20 cellular contexts compared by ENCODE assay signal in the genomic region with DNA sequence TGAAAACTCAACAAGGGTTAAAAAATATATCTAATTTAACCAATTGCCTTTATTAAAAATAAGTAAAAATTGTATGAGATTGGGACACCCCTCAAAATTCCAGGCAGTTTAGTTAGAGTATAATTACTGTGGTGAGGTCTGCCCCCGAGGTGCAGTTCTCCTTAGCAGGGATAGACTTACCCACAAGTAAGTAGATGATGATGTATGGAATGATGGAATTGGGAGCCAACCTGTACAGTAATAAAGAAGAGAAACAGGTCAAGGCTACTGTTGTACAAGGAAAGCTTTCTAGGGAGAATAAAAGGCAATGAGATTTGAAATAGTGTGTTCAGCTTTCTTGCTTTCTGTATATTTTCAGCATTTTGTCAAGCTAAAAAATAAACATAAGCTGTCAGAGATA. TPM values are rescaled to one million over a fixed set of nuclear protein-coding genes. Genes with fewer than 3 reads are reported as not detected.
DNase-seq lines count a peak whose midpoint lies in the region; ATAC-seq, FAIRE-seq and TF ChIP-seq lines count a peak whose summit lies in the region.
"Had no signal": no experiment of that assay in that cellular context is flagged by ENCODE, and none has a peak within 500 bp of the region (broad histone marks: within the 10 kb centered on the region; RNA-seq: fewer than 3 reads in every experiment).

No MANE protein-coding gene starts in this region.

- H3K27me3 ChIP-seq in breast epithelium = no peaks in the 10 kb centered on the region
- no peaks in the 10 kb centered on the region for H3K27me3 ChIP-seq in keratinocyte (ENCODE audit: control insufficient read depth, extremely low read depth, insufficient read depth, low read length)

- H3K9me3 ChIP-seq in breast epithelium (no peaks in the 10 kb centered on the region), keratinocyte (ENCODE audit: control insufficient read depth, low read depth, low read length) (no peaks in the 10 kb centered on the region)

- BruUV-seq in MCF 10A (replicated peaks; lab: Mats Ljungman, UMichigan) = no TSS peak

- TF ChIP-seq CTCF in MCF 10A (IDR thresholded peaks at IDR 0.05; ENCODE audit: unreplicated experiment) (no peak), breast epithelium (IDR thresholded peaks at IDR 0.05) (no peak), WTC11 (IDR thresholded peaks at IDR 0.05) (no peak), keratinocyte (optimal IDR thresholded peaks at IDR 0.05 in 1 of 3, IDR thresholded peaks at IDR 0.05 in 1 of 3, conservative IDR thresholded peaks at IDR 0.05 in 1 of 3; ENCODE audit: extremely low read depth in 1 of 3, insufficient read depth in 2 of 3, low read length in 3 of 3) (no peak), type B pancreatic cell (conservative IDR thresholded peaks at IDR 0.05) (no peak)

- H4K20me1 ChIP-seq in keratinocyte (ENCODE audit: control insufficient read depth, extremely low read depth, insufficient read depth, low read length) = no peaks in the 10 kb centered on the region

- ATAC-seq in WTC11 (no peak), HG03521 (IDR thresholded peaks at IDR 0.05; ENCODE audit: unreplicated experiment) (no peak)

- TF ChIP-seq POLR2A in breast epithelium (IDR thresholded peaks at IDR 0.05) = no peak

- no peak overlapping the region for H2AFZ ChIP-seq in keratinocyte (ENCODE audit: control insufficient read depth, low read length)

- POLR2A ChIA-PET in MCF 10A (lab: Yijun Ruan, JAX) = interaction anchor here (0.6 to 5.8 kb wide), 5 partner anchors 10 to 310 kb away, joined by 3 to 115 read pairs (median 13); partner anchors contain the start of gene DNAH3
- POLR2A ChIA-PET in WTC11 (lab: Charles Lee) = no interaction called here

- no peak overlapping the region for H3K4me3 ChIP-seq in breast epithelium
- H3K4me3 ChIP-seq in keratinocyte (ENCODE audit: control insufficient read depth in 2 of 3, extremely low read depth in 1 of 3, insufficient read depth in 2 of 3, low read depth in 1 of 3, low read length in 3 of 3) = peak overlapping the region in 2 of 3 experiments; percentile 89 to 96

- H3K36me3 ChIP-seq in breast epithelium = no peaks in the 10 kb centered on the region
- H3K36me3 ChIP-seq in keratinocyte (ENCODE audit: control insufficient read depth in 2 of 2, extremely low read depth in 1 of 2, insufficient read depth in 2 of 2, low read length in 2 of 2) = peaks cover 4 to 24% of the 10 kb centered on the region in 2 experiments

- H3K9me3 Mint-ChIP-seq in MCF 10A (ENCODE audit: unreplicated experiment) (no peaks in the 10 kb centered on the region), WTC11 (no peaks in the 10 kb centered on the region), type B pancreatic cell (no peaks in the 10 kb centered on the region)
- no peaks in the 10 kb centered on the region for H3K9me3 Mint-ChIP-seq in T-helper 2 cell treated with Interferon-gamma antibody and Interleukin-4, amounts not matched to agents 5 μg/mL and 100 μg/mL, for 36 hours
- H3K9me3 Mint-ChIP-seq: activated B cell treated with CpG ODN at 0.5 μM for 24 hours had no signal

- no peak for DNase-seq in MCF 10A (ENCODE audit: unreplicated experiment)
- no peak for DNase-seq in breast epithelium (ENCODE audit: low spot score in 2 of 2)
- no peak for DNase-seq in WTC11 (ENCODE audit: low spot score)
- no peak for DNase-seq in keratinocyte (ENCODE audit: low read depth, low spot score)
- no peak for DNase-seq in type B pancreatic cell (ENCODE audit: extremely low spot score, unreplicated experiment)
- no peak for DNase-seq in T-helper 2 cell treated with Interferon-gamma antibody and Interleukin-4, amounts not matched to agents 5 μg/mL and 100 μg/mL, for 36 hours (ENCODE audit: low spot score)
- no peak for DNase-seq in HK-2 (ENCODE audit: unreplicated experiment)
- DNase-seq: 8988T; cerebellar nuclear complex; effector memory CD4-positive, alpha-beta T cell; hippocampal formation; kidney glomerular epithelial cell; NCI-H1105; occipital lobe; stimulated activated CD4-positive, alpha-beta T cell treated with anti-CD3 and anti-CD28 coated beads, Interleukin-2, amount 100 ng/mL, for 48 hours had no signal

- peak overlapping the region; percentile 98 for H3K4me2 ChIP-seq in keratinocyte (ENCODE audit: control insufficient read depth, extremely low read depth, insufficient read depth, low read depth, low read length)

- H3K4me1 Mint-ChIP-seq in MCF 10A (ENCODE audit: insufficient read depth, unreplicated experiment) (peaks cover 15% of the 10 kb centered on the region), WTC11 (peaks cover 25% of the 10 kb centered on the region), type B pancreatic cell (ENCODE audit: unreplicated experiment) (peaks cover 14% of the 10 kb centered on the region)
- H3K4me1 Mint-ChIP-seq in T-helper 2 cell treated with Interferon-gamma antibody and Interleukin-4, amounts not matched to agents 5 μg/mL and 100 μg/mL, for 36 hours (ENCODE audit: low read depth) = peaks cover 19% of the 10 kb centered on the region

- CTCF ChIA-PET in MCF 10A (lab: Yijun Ruan, JAX) (interaction anchor here (6.5 to 7.3 kb wide), 3 partner anchors 28 to 310 kb away, joined by 62 to 96 read pairs (median 67); no protein-coding TSS in a partner anchor), WTC11 (lab: Charles Lee) (interaction anchor here (1.0 to 1.6 kb wide), 2 partner anchors 117 to 140 kb away, joined by 6 read pairs; partner anchors contain the start of gene CRYM)

- H3K27me3 Mint-ChIP-seq in MCF 10A (ENCODE audit: insufficient read depth, unreplicated experiment) (no peaks in the 10 kb centered on the region), WTC11 (ENCODE audit: low read depth) (peaks cover 9% of the 10 kb centered on the region), type B pancreatic cell (no peaks in the 10 kb centered on the region)
- no peaks in the 10 kb centered on the region for H3K27me3 Mint-ChIP-seq in T-helper 2 cell treated with Interferon-gamma antibody and Interleukin-4, amounts not matched to agents 5 μg/mL and 100 μg/mL, for 36 hours (ENCODE audit: low read depth)
- H3K27me3 Mint-ChIP-seq: activated B cell treated with CpG ODN at 0.5 μM for 24 hours had no signal

- FAIRE-seq in keratinocyte (lab: Jason Lieb, UNC) = no peak

- H3K79me2 ChIP-seq in keratinocyte (ENCODE audit: control insufficient read depth, insufficient read depth, low read length) = peaks cover 31% of the 10 kb centered on the region

- no peak overlapping the region for H3K9ac ChIP-seq in keratinocyte (ENCODE audit: control insufficient read depth, extremely low read depth, insufficient read depth, low read length)

- intact Hi-C loops in MCF 10A (cut with micrococcal nuclease) = no loop called here
- intact Hi-C loops in breast epithelium (cut with DNase I; ENCODE audit: low total_unique reads) = no loop called here

- no peaks in the 10 kb centered on the region for H3K9me1 ChIP-seq in keratinocyte (ENCODE audit: control insufficient read depth, extremely low read depth, insufficient read depth, low read length)

- H3K27ac ChIP-seq in breast epithelium = peak overlapping the region in 1 of 2 donors; percentile 91
- H3K27ac ChIP-seq in keratinocyte (ENCODE audit: control insufficient read depth, insufficient read depth, low read length) = peak overlapping the region; percentile 84

- H3K36me3 Mint-ChIP-seq in MCF 10A (ENCODE audit: insufficient read depth, unreplicated experiment) (peaks cover 41% of the 10 kb centered on the region), WTC11 (peaks cover 36% of the 10 kb centered on the region), type B pancreatic cell (peaks cover 14% of the 10 kb centered on the region)
- peaks cover 9% of the 10 kb centered on the region for H3K36me3 Mint-ChIP-seq in T-helper 2 cell treated with Interferon-gamma antibody and Interleukin-4, amounts not matched to agents 5 μg/mL and 100 μg/mL, for 36 hours (ENCODE audit: low read depth)

- H3K27ac Mint-ChIP-seq in MCF 10A (ENCODE audit: low read depth, unreplicated experiment) (no peak overlapping the region), WTC11 (no peak overlapping the region; the same call in 1 of the 2 replicates), type B pancreatic cell (no peak overlapping the region)
- H3K27ac Mint-ChIP-seq in T-helper 2 cell treated with Interferon-gamma antibody and Interleukin-4, amounts not matched to agents 5 μg/mL and 100 μg/mL, for 36 hours = no peak overlapping the region

- peaks cover 0 to 15% of the 10 kb centered on the region in 2 donors for H3K4me1 ChIP-seq in breast epithelium
- peaks cover 26% of the 10 kb centered on the region for H3K4me1 ChIP-seq in keratinocyte (ENCODE audit: control insufficient read depth, extremely low read depth, insufficient read depth, low read length)

- H3K4me3 Mint-ChIP-seq in MCF 10A (ENCODE audit: unreplicated experiment) = peak overlapping the region; percentile 97
- H3K4me3 Mint-ChIP-seq in WTC11 = peak overlapping the region; percentile 86; the same call in 1 of the 2 replicates
- peak overlapping the region; percentile 45 for H3K4me3 Mint-ChIP-seq in type B pancreatic cell
- no peak overlapping the region for H3K4me3 Mint-ChIP-seq in T-helper 2 cell treated with Interferon-gamma antibody and Interleukin-4, amounts not matched to agents 5 μg/mL and 100 μg/mL, for 36 hours

- dilution Hi-C loops in keratinocyte (cut with MboI; ENCODE audit: extremely low pct_ligation_motif_present, low sequenced_read_pairs) = no loop called here

RNA-seq across cellular contexts. Expression of gene LDAF1, which starts 1.8 kb away (rescaled TPM):
- 30.1 and 37.8 TPM in 2 replicates for total RNA-seq in MCF 10A (2022)
- total RNA-seq in breast epithelium = 10 to 100 TPM; 49.2 to 99.4 (median 97.5) TPM
- total RNA-seq in WTC11 (2021) = 34.6 to 42.8 TPM (median 36.4 TPM) in 3 replicates
- 45.4 to 79.7 TPM (median 60.9 TPM) in 3 replicates for polyA plus RNA-seq in keratinocyte
- 90.1 TPM for polyA plus RNA-seq in keratinocyte (2011; ENCODE audit: low read depth)
- 63.5 and 71.2 TPM in 2 replicates for polyA plus RNA-seq in keratinocyte (2011; cell fraction: cytosol; rRNA removed)
- 38.4 and 43.1 TPM in 2 replicates for polyA plus RNA-seq in keratinocyte (2011; cell fraction: nucleus; rRNA removed)
- polyA plus RNA-seq in keratinocyte (2012; ENCODE audit: low replicate concordance) = 50.2 and 121 TPM in 2 replicates
- 69.1 to 189 TPM (median 101 TPM) in 3 replicates for polyA minus RNA-seq in keratinocyte
- polyA minus RNA-seq in keratinocyte (2011; cell fraction: cytosol; rRNA and poly(A)+ RNA removed) = 79.8 TPM
- polyA minus RNA-seq in keratinocyte (2011; cell fraction: nucleus; rRNA and poly(A)+ RNA removed) = 34.4 and 38.1 TPM in 2 replicates
- 22.8 and 37.4 TPM in 2 replicates for total RNA-seq in type B pancreatic cell (ENCODE audit: low replicate concordance)

RNA-seq across cellular contexts. Expression of gene DNAH3, which starts 9.6 kb away (rescaled TPM):
- not detected in 2 replicates for total RNA-seq in MCF 10A (2022)
- under 1 TPM in 2 of 3 donors, not detected in 1; under 0.01 to 0.59 TPM for total RNA-seq in breast epithelium
- total RNA-seq in WTC11 (2021) = 0.57 to 1.2 TPM (median 1.1 TPM) in 3 replicates
- 1.00 to 1.4 TPM (median 1.2 TPM) in 3 replicates for polyA plus RNA-seq in keratinocyte
- 0.41 TPM for polyA plus RNA-seq in keratinocyte (2011; ENCODE audit: low read depth)
- 0.77 and 0.92 TPM in 2 replicates for polyA plus RNA-seq in keratinocyte (2011; cell fraction: cytosol; rRNA removed)
- polyA plus RNA-seq in keratinocyte (2011; cell fraction: nucleus; rRNA removed) = 3.1 and 3.7 TPM in 2 replicates
- polyA plus RNA-seq in keratinocyte (2012; ENCODE audit: low replicate concordance) = 0.51 and 0.70 TPM in 2 replicates
- 0.30 to 3.0 TPM (median 1.2 TPM) in 3 replicates for polyA minus RNA-seq in keratinocyte
- polyA minus RNA-seq in keratinocyte (2011; cell fraction: cytosol; rRNA and poly(A)+ RNA removed) = 0.77 TPM
- 0.95 and 1.6 TPM in 2 replicates for polyA minus RNA-seq in keratinocyte (2011; cell fraction: nucleus; rRNA and poly(A)+ RNA removed)
- total RNA-seq in type B pancreatic cell (ENCODE audit: low replicate concordance) = 0.24 TPM in 1 of 2 replicates, not detected in the other
- total RNA-seq: activated B cell treated with CpG ODN at 0.5 μM for 24 hours had no signal
- polyA plus RNA-seq: adipose tissue had no signal

RNA-seq across cellular contexts. Expression of gene ZP2, which starts 51.1 kb away (rescaled TPM):
- not detected in 2 replicates for total RNA-seq in MCF 10A (2022)
- not detected for total RNA-seq in breast epithelium
- 0.07 TPM in 1 of 3 replicates, not detected in the others for total RNA-seq in WTC11 (2021)
- not detected in 3 replicates for polyA plus RNA-seq in keratinocyte
- not detected for polyA plus RNA-seq in keratinocyte (2011; ENCODE audit: low read depth)
- not detected in 2 replicates for polyA plus RNA-seq in keratinocyte (2011; cell fraction: cytosol; rRNA removed)
- not detected in 2 replicates for polyA plus RNA-seq in keratinocyte (2011; cell fraction: nucleus; rRNA removed)
- polyA plus RNA-seq in keratinocyte (2012; ENCODE audit: low replicate concordance) = not detected in 2 replicates
- polyA minus RNA-seq in keratinocyte = not detected in 3 replicates
- polyA minus RNA-seq in keratinocyte (2011; cell fraction: cytosol; rRNA and poly(A)+ RNA removed) = not detected
- polyA minus RNA-seq in keratinocyte (2011; cell fraction: nucleus; rRNA and poly(A)+ RNA removed) = not detected in 2 replicates
- total RNA-seq in type B pancreatic cell (ENCODE audit: low replicate concordance) = not detected in 2 replicates
- total RNA-seq: activated B cell treated with CpG ODN at 0.5 μM for 24 hours; occipital lobe; sciatic nerve; T-helper 1 cell treated with Interleukin-12 subunit alpha and Interleukin-12 subunit beta and Interleukin-4 antibody, amounts not matched to agents 30 ng/mL and 1 ng/mL, for 36 hours had no signal
- polyA plus RNA-seq: adipose tissue had no signal

Comparison
In these comparisons a context has a peak if more than half of its experiments do, and no peak if none do; other contexts are left out.
1. H3K4me3 ChIP-seq: peak in keratinocyte (2 of 3); none in breast epithelium (0 of 3).